ENCODE assay signal across 13 cellular contexts in genomic region chr12:25875661-25876060, GRCh38.
DNase-seq lines count a peak whose midpoint lies in the region; ATAC-seq, FAIRE-seq and TF ChIP-seq lines count a peak whose summit lies in the region.
"Had no signal": no experiment of that assay in that cellular context is flagged by ENCODE, and none has a peak within 500 bp of the region (broad histone marks: within the 10 kb centered on the region; RNA-seq: fewer than 3 reads in every experiment).

No MANE protein-coding gene starts in this region.

- TF ChIP-seq EP300 in gastroesophageal sphincter (IDR thresholded peaks at IDR 0.05) = no peak

- H3K27ac ChIP-seq in gastroesophageal sphincter = no peak overlapping the region
- H3K27ac ChIP-seq: A549, C4-2B had no signal

- FAIRE-seq in bronchial epithelial cell (lab: Jason Lieb, UNC) (peak; percentile 64), RCC 7860 (lab: Jason Lieb, UNC) (no peak)
- FAIRE-seq: A549 had no signal

- H3K36me3 ChIP-seq in bronchial epithelial cell (ENCODE audit: control insufficient read depth, insufficient read depth, low read length) = no peaks in the 10 kb centered on the region
- H3K36me3 ChIP-seq in gastroesophageal sphincter = no peaks in the 10 kb centered on the region

- H3K4me1 ChIP-seq in gastroesophageal sphincter = no peaks in the 10 kb centered on the region
- H3K4me1 ChIP-seq: A549 had no signal

- ATAC-seq in omental fat pad (ENCODE audit: low FRiP score) (peak; percentile 63), gastroesophageal sphincter (no peak)
- ATAC-seq: A549 had no signal

- WGBS in gastroesophageal sphincter (ENCODE audit: low coverage in 1 of 2), 2 donors = 56 to 86% methylated on average over 1 of the region's 1 CpG

- no peak for TF ChIP-seq POLR2A in gastroesophageal sphincter (IDR thresholded peaks at IDR 0.05)

- DNase-seq in GM03348 (ENCODE audit: low spot score) (peak; percentile 44), bronchial epithelial cell (ENCODE audit: low read depth) (no peak), fibroblast of peridontal ligament (ENCODE audit: extremely low read depth) (peak; percentile 49), omental fat pad (ENCODE audit: low spot score) (no peak), RCC 7860 (ENCODE audit: low spot score) (no peak), NCI-H2171 (lab: John Stamatoyannopoulos, UW) (no peak)
- DNase-seq: H7, NCI-H1092 treated with DMSO at 0.1 percent for 48 hours, NCI-H2081 treated with DMSO at 0.1 percent for 48 hours, NCI-H526 treated with DMSO at 0.1 percent for 48 hours had no signal

- H3K4me3 ChIP-seq in bronchial epithelial cell (ENCODE audit: low read depth, low read length) (no peak overlapping the region), gastroesophageal sphincter (no peak overlapping the region)
- H3K4me3 ChIP-seq: A549 had no signal

- no peaks in the 10 kb centered on the region for H3K9me3 ChIP-seq in gastroesophageal sphincter
- H3K9me3 ChIP-seq: A549 had no signal

- TF ChIP-seq CTCF in bronchial epithelial cell (IDR thresholded peaks at IDR 0.05; ENCODE audit: insufficient read depth, low read length, severe bottlenecking) (no peak), omental fat pad (IDR thresholded peaks at IDR 0.05) (no peak), gastroesophageal sphincter (IDR thresholded peaks at IDR 0.05) (no peak)

- peaks cover 1% of the 10 kb centered on the region for H3K27me3 ChIP-seq in bronchial epithelial cell (ENCODE audit: control insufficient read depth, insufficient read depth, low read length)
- H3K27me3 ChIP-seq in gastroesophageal sphincter = no peaks in the 10 kb centered on the region

Comparison
In these comparisons a context has a peak if more than half of its experiments do, and no peak if none do; other contexts are left out.
1. DNase-seq: peak in GM03348 (single experiment) and fibroblast of peridontal ligament (single experiment); none in bronchial epithelial cell (single experiment), omental fat pad (single experiment), RCC 7860 (single experiment) and NCI-H2171 (single experiment).